In the genomic region with DNA sequence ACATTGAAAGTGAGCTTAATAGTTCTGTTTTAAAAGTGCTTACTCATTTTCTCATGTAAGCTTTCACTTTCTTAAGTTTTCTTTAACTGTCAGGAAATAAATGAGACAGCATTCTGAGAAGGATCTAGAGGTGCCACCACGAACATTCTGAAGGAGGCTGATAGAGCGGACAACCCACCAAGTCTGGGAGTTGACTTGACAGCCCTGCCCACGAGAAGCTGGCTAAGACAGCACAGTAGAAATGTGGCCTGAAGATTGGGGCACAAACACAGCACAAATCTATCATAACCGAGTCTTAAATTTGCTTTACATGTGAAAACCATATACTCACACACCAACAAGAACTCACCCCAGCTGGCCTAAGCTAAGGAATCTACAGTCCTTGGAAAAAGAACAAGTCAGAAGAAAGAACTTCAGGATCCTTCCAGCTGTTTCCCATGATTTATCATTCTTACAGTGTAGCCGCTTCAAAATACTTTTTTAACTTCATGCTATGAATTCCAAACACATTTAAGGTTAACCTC, we compare ENCODE assay signal across 11 cellular contexts.
DNase-seq lines count a peak whose midpoint lies in the region; ATAC-seq and TF ChIP-seq lines count a peak whose summit lies in the region.
"Had no signal": no experiment of that assay in that cellular context is flagged by ENCODE, and none has a peak within 500 bp of the region (broad histone marks: within the 10 kb centered on the region; RNA-seq: fewer than 3 reads in every experiment).

No MANE protein-coding gene starts in this region.

- peak; percentile 69 for ATAC-seq in activated CD8-positive, alpha-beta T cell treated with anti-CD3 and anti-CD28 coated beads, Interleukin-2, amount 10 ng/mL, durations not matched to agents 7 days and 5 days
- peak; percentile 93 to 99 for ATAC-seq in natural killer cell treated with Interleukin-12 subunit alpha and Interleukin-12 subunit beta and Interleukin-15 and Interleukin-18, amount 100 ng/mL, for 72 hours
- no peak for ATAC-seq in GM19328 (IDR thresholded peaks at IDR 0.05; ENCODE audit: unreplicated experiment)

- intact Hi-C loops in dorsolateral prefrontal cortex (cut with DNase I) = no loop called here

- DNase-seq in GM10248 (ENCODE audit: extremely low spot score) (peak; percentile 31), HFFc6 (no peak), foreskin melanocyte (no peak), dorsolateral prefrontal cortex (no peak)
- no peak for DNase-seq in activated CD8-positive, alpha-beta T cell treated with anti-CD3 and anti-CD28 coated beads, Interleukin-2, amount 10 ng/mL, durations not matched to agents 7 days and 5 days
- DNase-seq in natural killer cell treated with Interleukin-12 subunit alpha and Interleukin-12 subunit beta and Interleukin-15 and Interleukin-18, amount 100 ng/mL, for 72 hours (ENCODE audit: low spot score) = peak; percentile 73
- DNase-seq: activated naive CD4-positive, alpha-beta T cell treated with anti-CD3 and anti-CD28 coated beads for 36 hours; endodermal cell; NCI-H2171; stimulated activated naive CD4-positive, alpha-beta T cell had no signal

- H3K4me3 ChIP-seq in dorsolateral prefrontal cortex = no peak overlapping the region

- CTCF ChIA-PET in GM10248 (lab: Yijun Ruan, JAX) = interaction anchor here (0.8 to 5.3 kb wide), 9 partner anchors 11 to 285 kb away, joined by 3 to 26 read pairs (median 5); no protein-coding TSS in a partner anchor
- CTCF ChIA-PET in activated CD8-positive, alpha-beta T cell treated with anti-CD3 and anti-CD28 coated beads, Interleukin-2, amount 10 ng/mL, durations not matched to agents 7 days and 5 days (lab: Charles Lee) = interaction anchor here (0.6 to 2.4 kb wide), 7 partner anchors 10 to 144 kb away, joined by 3 to 14 read pairs (median 5); a partner anchor contains a TSS

- no peak overlapping the region for H3K27ac ChIP-seq in dorsolateral prefrontal cortex

- H3K36me3 Mint-ChIP-seq in HFFc6 (ENCODE audit: low read depth) = no peaks in the 10 kb centered on the region
- peaks cover 2% of the 10 kb centered on the region for H3K36me3 Mint-ChIP-seq in activated CD8-positive, alpha-beta T cell treated with anti-CD3 and anti-CD28 coated beads, Interleukin-2, amount 10 ng/mL, durations not matched to agents 7 days and 5 days (ENCODE audit: low read depth)
- peaks cover 6% of the 10 kb centered on the region for H3K36me3 Mint-ChIP-seq in natural killer cell treated with Interleukin-12 subunit alpha and Interleukin-12 subunit beta and Interleukin-15 and Interleukin-18, amount 100 ng/mL, for 72 hours

- no peak overlapping the region for H3K4me3 Mint-ChIP-seq in HFFc6
- H3K4me3 Mint-ChIP-seq in activated CD8-positive, alpha-beta T cell treated with anti-CD3 and anti-CD28 coated beads, Interleukin-2, amount 10 ng/mL, durations not matched to agents 7 days and 5 days = no peak overlapping the region
- H3K4me3 Mint-ChIP-seq in natural killer cell treated with Interleukin-12 subunit alpha and Interleukin-12 subunit beta and Interleukin-15 and Interleukin-18, amount 100 ng/mL, for 72 hours = peak overlapping the region; percentile 64
- H3K4me3 Mint-ChIP-seq: activated naive CD4-positive, alpha-beta T cell treated with anti-CD3 and anti-CD28 coated beads for 36 hours; endodermal cell had no signal

- H3K27me3 ChIP-seq in dorsolateral prefrontal cortex = peaks cover 0 to 10% (median 0%) of the 10 kb centered on the region in 45 donors

- POLR2A ChIA-PET in GM10248 (lab: Yijun Ruan, JAX) = interaction anchor here (0.7 kb wide), 1 partner anchor 68 kb away, joined by 3 read pairs; no protein-coding TSS in a partner anchor
- POLR2A ChIA-PET in activated CD8-positive, alpha-beta T cell treated with anti-CD3 and anti-CD28 coated beads, Interleukin-2, amount 10 ng/mL, durations not matched to agents 7 days and 5 days (lab: Charles Lee) = interaction anchor here (0.6 to 1.7 kb wide), 5 partner anchors 14 to 144 kb away, joined by 3 to 6 read pairs (median 3); a partner anchor contains a TSS

- TF ChIP-seq CTCF in GM10248 (IDR thresholded peaks at IDR 0.05; ENCODE audit: control extremely low read depth, extremely low read depth, low read depth, missing control alignments) (no peak), HFFc6 (IDR thresholded peaks at IDR 0.05) (no peak), dorsolateral prefrontal cortex (IDR thresholded peaks at IDR 0.05 in 54 of 56, conservative IDR thresholded peaks at IDR 0.05 in 2 of 56; ENCODE audit: low read depth in 1 of 56, partially characterized antibody in 56 of 56) (no peak)

- no peaks in the 10 kb centered on the region for H3K9me3 Mint-ChIP-seq in HFFc6
- H3K9me3 Mint-ChIP-seq in activated CD8-positive, alpha-beta T cell treated with anti-CD3 and anti-CD28 coated beads, Interleukin-2, amount 10 ng/mL, durations not matched to agents 7 days and 5 days (ENCODE audit: insufficient read depth) = no peaks in the 10 kb centered on the region
- peaks cover 4% of the 10 kb centered on the region for H3K9me3 Mint-ChIP-seq in natural killer cell treated with Interleukin-12 subunit alpha and Interleukin-12 subunit beta and Interleukin-15 and Interleukin-18, amount 100 ng/mL, for 72 hours
- H3K9me3 Mint-ChIP-seq: activated naive CD4-positive, alpha-beta T cell treated with anti-CD3 and anti-CD28 coated beads for 36 hours; endodermal cell had no signal

- peak overlapping the region; percentile 25; the same call in 1 of the 2 replicates for H3K27ac Mint-ChIP-seq in HFFc6
- no peak overlapping the region for H3K27ac Mint-ChIP-seq in activated CD8-positive, alpha-beta T cell treated with anti-CD3 and anti-CD28 coated beads, Interleukin-2, amount 10 ng/mL, durations not matched to agents 7 days and 5 days
- peak overlapping the region; percentile 84 to 89 for H3K27ac Mint-ChIP-seq in natural killer cell treated with Interleukin-12 subunit alpha and Interleukin-12 subunit beta and Interleukin-15 and Interleukin-18, amount 100 ng/mL, for 72 hours
- H3K27ac Mint-ChIP-seq: activated naive CD4-positive, alpha-beta T cell treated with anti-CD3 and anti-CD28 coated beads for 36 hours; endodermal cell had no signal

- peaks cover 4% of the 10 kb centered on the region; the same call in 1 of the 2 replicates for H3K4me1 Mint-ChIP-seq in HFFc6 (ENCODE audit: low read depth)
- H3K4me1 Mint-ChIP-seq in activated CD8-positive, alpha-beta T cell treated with anti-CD3 and anti-CD28 coated beads, Interleukin-2, amount 10 ng/mL, durations not matched to agents 7 days and 5 days (ENCODE audit: low read depth) = peaks cover 24% of the 10 kb centered on the region
- peaks cover 26 to 36% of the 10 kb centered on the region in 2 donors for H3K4me1 Mint-ChIP-seq in natural killer cell treated with Interleukin-12 subunit alpha and Interleukin-12 subunit beta and Interleukin-15 and Interleukin-18, amount 100 ng/mL, for 72 hours (ENCODE audit: low read depth in 2 of 2)
- H3K4me1 Mint-ChIP-seq: endodermal cell had no signal

- H3K27me3 Mint-ChIP-seq in HFFc6 (ENCODE audit: insufficient read depth) = no peaks in the 10 kb centered on the region
- peaks cover 7% of the 10 kb centered on the region for H3K27me3 Mint-ChIP-seq in activated CD8-positive, alpha-beta T cell treated with anti-CD3 and anti-CD28 coated beads, Interleukin-2, amount 10 ng/mL, durations not matched to agents 7 days and 5 days (ENCODE audit: low read depth)
- peaks cover 9 to 14% of the 10 kb centered on the region in 2 donors for H3K27me3 Mint-ChIP-seq in natural killer cell treated with Interleukin-12 subunit alpha and Interleukin-12 subunit beta and Interleukin-15 and Interleukin-18, amount 100 ng/mL, for 72 hours

Comparison
In these comparisons a context has a peak if more than half of its experiments do, and no peak if none do; other contexts are left out.
1. DNase-seq: peak in GM10248 (single experiment) and natural killer cell treated with Interleukin-12 subunit alpha and Interleukin-12 subunit beta and Interleukin-15 and Interleukin-18, amount 100 ng/mL, for 72 hours (single experiment); none in HFFc6 (single experiment), activated CD8-positive, alpha-beta T cell treated with anti-CD3 and anti-CD28 coated beads, Interleukin-2, amount 10 ng/mL, durations not matched to agents 7 days and 5 days (single experiment), foreskin melanocyte (single experiment) and dorsolateral prefrontal cortex (0 of 10).